ENCODE assay signal across 2 cellular contexts in genomic region chr1:85192129-85192528, GRCh38. TPM values are rescaled to one million over a fixed set of nuclear protein-coding genes. Genes with fewer than 3 reads are reported as not detected.
"Had no signal": no experiment of that assay in that cellular context is flagged by ENCODE, and none has a peak within 500 bp of the region (broad histone marks: within the 10 kb centered on the region; RNA-seq: fewer than 3 reads in every experiment).

No MANE protein-coding gene starts in this region.

RNA-seq across cellular contexts. Expression of gene SYDE2, which starts 8.7 kb away (rescaled TPM):
- total RNA-seq: OCI-LY7 had no signal
- polyA plus RNA-seq: SK-N-SH had no signal
